13 cellular contexts compared by ENCODE assay signal in genomic region chr7:47293884-47294568, GRCh38.
DNase-seq lines count a peak whose midpoint lies in the region; ATAC-seq, FAIRE-seq and TF ChIP-seq lines count a peak whose summit lies in the region.
"Had no signal": no experiment of that assay in that cellular context is flagged by ENCODE, and none has a peak within 500 bp of the region (broad histone marks: within the 10 kb centered on the region; RNA-seq: fewer than 3 reads in every experiment).

No MANE protein-coding gene starts in this region.

- no TSS peak for BruUV-seq in HepG2 (replicated peaks; lab: Mats Ljungman, UMichigan)

- 90% methylated on average over 6 of the region's 6 CpGs for WGBS in HepG2 (ENCODE audit: low lambda C conversion rate)
- 54% methylated on average over 6 of the region's 6 CpGs for WGBS in smooth muscle cell (ENCODE audit: low lambda C conversion rate)

- peak; percentile 52 for DNase-seq in HCEC 1CT
- DNase-seq in colonic mucosa: peak; percentile 33
- DNase-seq in HepG2 (ENCODE audit: low spot score): no peak
- no peak for DNase-seq in smooth muscle cell (lab: John Stamatoyannopoulos, UW; ENCODE audit: unreplicated experiment)
- DNase-seq in activated T-cell treated with anti-CD3 and anti-CD28 coated beads, Interleukin-2, amount 50 U/mL, for 24 hours: no peak
- DNase-seq in activated naive CD8-positive, alpha-beta T cell treated with anti-CD3 and anti-CD28 coated beads, Interleukin-2, amount 50 U/mL, for 24 hours: no peak
- no peak for DNase-seq in globus pallidus (ENCODE audit: low spot score)
- DNase-seq: activated CD4-positive, alpha-beta T cell treated with anti-CD3 and anti-CD28 coated beads, Interleukin-2, amount 10 ng/mL, durations not matched to agents 24 days and 14 days; NCI-H774; nephron progenitor cell; stimulated activated CD4-positive, alpha-beta T cell treated with anti-CD3 and anti-CD28 coated beads, Interleukin-4, amount 100 ng/mL, for 1 hour had no signal

- ATAC-seq in HepG2: no peak
- no peak for ATAC-seq in activated naive CD8-positive, alpha-beta T cell treated with anti-CD3 and anti-CD28 coated beads, Interleukin-2, amount 50 U/mL, for 24 hours
- ATAC-seq in GM21447 (IDR thresholded peaks at IDR 0.05; ENCODE audit: unreplicated experiment): no peak
- ATAC-seq: SK-N-SH treated with all-trans-retinoic acid at 6 μM for 48 hours had no signal

- TF ChIP-seq EP300 in HepG2 (IDR thresholded peaks at IDR 0.05; ENCODE audit: low read depth in 2 of 2, low read length in 2 of 2) (no peak), HepG2 (CRISPR knock-in tag; IDR thresholded peaks at IDR 0.05; ENCODE audit: borderline replicate concordance) (no peak)

- FAIRE-seq in HepG2 (lab: Jason Lieb, UNC): no peak

- in situ Hi-C loops in HepG2 (cut with HindIII; ENCODE audit: extremely low pct_ligation_motif_present, low pct_unique_long_range_greater_than_20kb): loop anchor here (25.0 kb wide), 1 partner anchor 543 kb away; no protein-coding TSS in a partner anchor

- no peak overlapping the region for H3K4me2 ChIP-seq in HepG2 (ENCODE audit: low read depth, low read length)
- H3K4me2 ChIP-seq in smooth muscle cell: peak overlapping the region; percentile 70

- H3K36me3 Mint-ChIP-seq in activated T-cell treated with anti-CD3 and anti-CD28 coated beads, Interleukin-2, amount 50 U/mL, for 24 hours (ENCODE audit: low read depth): no peaks in the 10 kb centered on the region
- H3K36me3 Mint-ChIP-seq in activated naive CD8-positive, alpha-beta T cell treated with anti-CD3 and anti-CD28 coated beads, Interleukin-2, amount 50 U/mL, for 24 hours (ENCODE audit: low read depth): peaks cover 4% of the 10 kb centered on the region

- H2AFZ ChIP-seq in HepG2 (ENCODE audit: low read length): no peak overlapping the region
- no peak overlapping the region for H2AFZ ChIP-seq in smooth muscle cell (ENCODE audit: low read depth)

- no peak for TF ChIP-seq POLR2A in HepG2 (IDR thresholded peaks at IDR 0.05; ENCODE audit: insufficient read depth in 1 of 2, low read depth in 2 of 2, low read length in 2 of 2)

- no peak for TF ChIP-seq CTCF in colonic mucosa (IDR thresholded peaks at IDR 0.05)
- no peak for TF ChIP-seq CTCF in HepG2 (CRISPR knock-in tag; IDR thresholded peaks at IDR 0.05)
- TF ChIP-seq CTCF in smooth muscle cell (IDR thresholded peaks at IDR 0.05; ENCODE audit: borderline replicate concordance, insufficient read depth, poor library complexity, severe bottlenecking): no peak

- H3K36me3 ChIP-seq in colonic mucosa: no peaks in the 10 kb centered on the region
- peaks cover 18 to 83% of the 10 kb centered on the region in 2 experiments for H3K36me3 ChIP-seq in HepG2 (replicated peaks in 1 of 2; ENCODE audit: control insufficient read depth in 1 of 2, insufficient read depth in 2 of 2, low read length in 2 of 2)
- H3K36me3 ChIP-seq in smooth muscle cell (ENCODE audit: low read depth): no peaks in the 10 kb centered on the region

- H3K9me3 ChIP-seq in colonic mucosa (no peaks in the 10 kb centered on the region), HepG2 (ENCODE audit: low read length) (no peaks in the 10 kb centered on the region), smooth muscle cell (replicated peaks; ENCODE audit: low read depth) (no peaks in the 10 kb centered on the region)

- H3K27ac Mint-ChIP-seq in activated T-cell treated with anti-CD3 and anti-CD28 coated beads, Interleukin-2, amount 50 U/mL, for 24 hours: no peak overlapping the region
- H3K27ac Mint-ChIP-seq in activated naive CD8-positive, alpha-beta T cell treated with anti-CD3 and anti-CD28 coated beads, Interleukin-2, amount 50 U/mL, for 24 hours: no peak overlapping the region
- H3K27ac Mint-ChIP-seq: activated CD4-positive, alpha-beta T cell treated with anti-CD3 and anti-CD28 coated beads, Interleukin-2, amount 10 ng/mL, durations not matched to agents 24 days and 14 days; nephron progenitor cell had no signal

- TF ChIP-seq RAD21 in HepG2 (CRISPR knock-in tag; IDR thresholded peaks at IDR 0.05): no peak

- H3K27ac ChIP-seq in colonic mucosa (peak overlapping the region; percentile 35), HepG2 (ENCODE audit: extremely low read length, insufficient read depth, low read length) (no peak overlapping the region), smooth muscle cell (ENCODE audit: low read depth) (peak overlapping the region; percentile 93)

- H3K4me1 ChIP-seq in colonic mucosa (no peaks in the 10 kb centered on the region), HepG2 (ENCODE audit: insufficient read depth, low read length) (peaks cover 40% of the 10 kb centered on the region), smooth muscle cell (ENCODE audit: low read depth) (peaks cover 11% of the 10 kb centered on the region)

- no peaks in the 10 kb centered on the region for H3K9me3 Mint-ChIP-seq in activated T-cell treated with anti-CD3 and anti-CD28 coated beads, Interleukin-2, amount 50 U/mL, for 24 hours
- H3K9me3 Mint-ChIP-seq in activated naive CD8-positive, alpha-beta T cell treated with anti-CD3 and anti-CD28 coated beads, Interleukin-2, amount 50 U/mL, for 24 hours: no peaks in the 10 kb centered on the region
- H3K9me3 Mint-ChIP-seq: activated CD4-positive, alpha-beta T cell treated with anti-CD3 and anti-CD28 coated beads, Interleukin-2, amount 10 ng/mL, durations not matched to agents 24 days and 14 days; nephron progenitor cell had no signal

- POLR2A ChIA-PET in HepG2 (lab: Yijun Ruan, JAX): no interaction called here

- peaks cover 19% of the 10 kb centered on the region for H3K4me1 Mint-ChIP-seq in activated T-cell treated with anti-CD3 and anti-CD28 coated beads, Interleukin-2, amount 50 U/mL, for 24 hours (ENCODE audit: low read depth)
- peaks cover 27% of the 10 kb centered on the region for H3K4me1 Mint-ChIP-seq in activated naive CD8-positive, alpha-beta T cell treated with anti-CD3 and anti-CD28 coated beads, Interleukin-2, amount 50 U/mL, for 24 hours

- H3K9ac ChIP-seq in colonic mucosa (ENCODE audit: low read depth in 2 of 2, low read length in 2 of 2) (no peak overlapping the region), HepG2 (ENCODE audit: insufficient read depth, low read depth, low read length) (no peak overlapping the region), smooth muscle cell (ENCODE audit: low read depth) (no peak overlapping the region)

- no peaks in the 10 kb centered on the region for H3K27me3 ChIP-seq in colonic mucosa
- no peaks in the 10 kb centered on the region for H3K27me3 ChIP-seq in HepG2 (ENCODE audit: control insufficient read depth in 1 of 2, insufficient read depth in 2 of 2, low read length in 2 of 2)
- no peaks in the 10 kb centered on the region for H3K27me3 ChIP-seq in smooth muscle cell (ENCODE audit: low read depth)

- H3K79me2 ChIP-seq in HepG2 (ENCODE audit: insufficient read depth, low read length) (no peaks in the 10 kb centered on the region), smooth muscle cell (ENCODE audit: low read depth) (no peaks in the 10 kb centered on the region)

- H3K4me3 Mint-ChIP-seq in activated T-cell treated with anti-CD3 and anti-CD28 coated beads, Interleukin-2, amount 50 U/mL, for 24 hours: no peak overlapping the region
- H3K4me3 Mint-ChIP-seq in activated naive CD8-positive, alpha-beta T cell treated with anti-CD3 and anti-CD28 coated beads, Interleukin-2, amount 50 U/mL, for 24 hours: no peak overlapping the region
- H3K4me3 Mint-ChIP-seq: activated CD4-positive, alpha-beta T cell treated with anti-CD3 and anti-CD28 coated beads, Interleukin-2, amount 10 ng/mL, durations not matched to agents 24 days and 14 days; nephron progenitor cell had no signal

- no peaks in the 10 kb centered on the region for H3K27me3 Mint-ChIP-seq in activated T-cell treated with anti-CD3 and anti-CD28 coated beads, Interleukin-2, amount 50 U/mL, for 24 hours
- H3K27me3 Mint-ChIP-seq in activated naive CD8-positive, alpha-beta T cell treated with anti-CD3 and anti-CD28 coated beads, Interleukin-2, amount 50 U/mL, for 24 hours: no peaks in the 10 kb centered on the region
- H3K27me3 Mint-ChIP-seq: activated CD4-positive, alpha-beta T cell treated with anti-CD3 and anti-CD28 coated beads, Interleukin-2, amount 10 ng/mL, durations not matched to agents 24 days and 14 days had no signal

- CTCF ChIA-PET in HepG2 (lab: Yijun Ruan, JAX; ENCODE audit: low intra/inter-chr PET ratio, low total read pairs): no interaction called here

- peaks cover 30% of the 10 kb centered on the region for H3F3A ChIP-seq in smooth muscle cell (ENCODE audit: low read depth)

- H4K20me1 ChIP-seq in HepG2 (ENCODE audit: insufficient read depth, low read length): peaks cover 52% of the 10 kb centered on the region
- no peaks in the 10 kb centered on the region for H4K20me1 ChIP-seq in smooth muscle cell (ENCODE audit: low read depth)

- no peak overlapping the region for H3K4me3 ChIP-seq in colonic mucosa
- H3K4me3 ChIP-seq in HepG2 (replicated peaks in 1 of 3; ENCODE audit: insufficient read depth in 1 of 3, low read depth in 2 of 3, low read length in 3 of 3): no peak overlapping the region
- H3K4me3 ChIP-seq in smooth muscle cell: no peak overlapping the region

- intact Hi-C loops in colonic mucosa (cut with DNase I): no loop called here
- intact Hi-C loops in HepG2 (cut with micrococcal nuclease; ENCODE audit: unreplicated experiment): loop anchor here (1.0 kb wide), 1 partner anchor 11 kb away; no protein-coding TSS in a partner anchor

TF ChIP-seq in HepG2, 621 proteins besides CTCF, POLR2A, EP300 and RAD21 (continues in another document):
- TF ChIP-seq ZSCAN20 (CRISPR knock-in tag; IDR thresholded peaks at IDR 0.05; ENCODE audit: borderline replicate concordance): no peak
- TF ChIP-seq ZNF879 (CRISPR knock-in tag; IDR thresholded peaks at IDR 0.05): no peak
- TF ChIP-seq PBX3 (CRISPR knock-in tag; IDR thresholded peaks at IDR 0.05; ENCODE audit: borderline replicate concordance): no peak
- TF ChIP-seq CEBPB (IDR thresholded peaks at IDR 0.05; ENCODE audit: borderline replicate concordance, low read depth, low read length): 0 out of 2 replicates have a peak, but pooled peaks have one; percentile 15

Comparison
In these comparisons a context has a peak if more than half of its experiments do, and no peak if none do; other contexts are left out.
1. DNase-seq: peak in HCEC 1CT (single experiment) and colonic mucosa (single experiment); none in HepG2 (single experiment), smooth muscle cell (single experiment), activated T-cell treated with anti-CD3 and anti-CD28 coated beads, Interleukin-2, amount 50 U/mL, for 24 hours (single experiment), activated naive CD8-positive, alpha-beta T cell treated with anti-CD3 and anti-CD28 coated beads, Interleukin-2, amount 50 U/mL, for 24 hours (single experiment) and globus pallidus (single experiment).